In genomic region chr1:91777196-91777595, GRCh38 we compare ENCODE assay signal across 1 cellular context.
TF ChIP-seq lines count a peak whose summit lies in the region.

No MANE protein-coding gene starts in this region.

TF ChIP-seq in liver, 16 proteins besides CTCF, POLR2A, EP300 and RAD21 (continued from another document):
- no peak for TF ChIP-seq REST (IDR thresholded peaks at IDR 0.05)
- no peak for TF ChIP-seq HNF4G (IDR thresholded peaks at IDR 0.05)
- TF ChIP-seq FOXA1 (IDR thresholded peaks at IDR 0.05) = no peak
- no peak for TF ChIP-seq HNF4A (conservative IDR thresholded peaks at IDR 0.05)
- no peak for TF ChIP-seq ZBTB33 (IDR thresholded peaks at IDR 0.05)
- TF ChIP-seq MAX (IDR thresholded peaks at IDR 0.05) = no peak
